26 cellular contexts compared by ENCODE assay signal in genomic region chr2:209147981-209148380, GRCh38.
"Had no signal": no experiment of that assay in that cellular context is flagged by ENCODE, and none has a peak within 500 bp of the region (broad histone marks: within the 10 kb centered on the region; RNA-seq: fewer than 3 reads in every experiment).

No MANE protein-coding gene starts in this region.

- H3K4me3 Mint-ChIP-seq: activated CD4-positive, alpha-beta T cell treated with anti-CD3 and anti-CD28 coated beads for 36 hours; activated naive CD8-positive, alpha-beta T cell treated with anti-CD3 and anti-CD28 coated beads, Interleukin-2, amount 10 ng/mL, durations not matched to agents 7 days and 5 days; brain; immature natural killer cell; mesothelial cell of epicardium; naive thymus-derived CD4-positive, alpha-beta T cell; T-helper 2 cell treated with Interferon-gamma antibody and Interleukin-4, amounts not matched to agents 5 μg/mL and 100 μg/mL, for 36 hours had no signal

- H3K4me3 ChIP-seq: ascending aorta, heart left ventricle, ovary, prostate gland, skin epidermis, testis, transverse colon had no signal

- H3K9me3 Mint-ChIP-seq: activated naive CD8-positive, alpha-beta T cell treated with anti-CD3 and anti-CD28 coated beads, Interleukin-2, amount 10 ng/mL, durations not matched to agents 7 days and 5 days; brain; mesothelial cell of epicardium; T-helper 2 cell treated with Interferon-gamma antibody and Interleukin-4, amounts not matched to agents 5 μg/mL and 100 μg/mL, for 36 hours had no signal

- H3K27me3 Mint-ChIP-seq: activated CD4-positive, alpha-beta T cell treated with anti-CD3 and anti-CD28 coated beads for 36 hours; activated naive CD8-positive, alpha-beta T cell treated with anti-CD3 and anti-CD28 coated beads, Interleukin-2, amount 10 ng/mL, durations not matched to agents 7 days and 5 days; brain; naive thymus-derived CD4-positive, alpha-beta T cell had no signal

- H3K27ac Mint-ChIP-seq: activated CD4-positive, alpha-beta T cell treated with anti-CD3 and anti-CD28 coated beads for 36 hours; activated naive CD8-positive, alpha-beta T cell treated with anti-CD3 and anti-CD28 coated beads, Interleukin-2, amount 10 ng/mL, durations not matched to agents 7 days and 5 days; brain; immature natural killer cell; mesothelial cell of epicardium; naive thymus-derived CD4-positive, alpha-beta T cell; T-helper 2 cell treated with Interferon-gamma antibody and Interleukin-4, amounts not matched to agents 5 μg/mL and 100 μg/mL, for 36 hours had no signal

- H3K27ac ChIP-seq: ovary, prostate gland, testis had no signal

- H3K27me3 ChIP-seq: ascending aorta, heart left ventricle, ovary, testis, transverse colon had no signal

- H3K4me1 Mint-ChIP-seq: activated CD4-positive, alpha-beta T cell treated with anti-CD3 and anti-CD28 coated beads for 36 hours; activated naive CD8-positive, alpha-beta T cell treated with anti-CD3 and anti-CD28 coated beads, Interleukin-2, amount 10 ng/mL, durations not matched to agents 7 days and 5 days; brain; immature natural killer cell had no signal

- DNase-seq: activated CD4-positive, alpha-beta T cell treated with anti-CD3 and anti-CD28 coated beads for 36 hours; activated CD4-positive, alpha-beta T cell treated with anti-CD3 and anti-CD28 coated beads, Interleukin-2, amount 50 U/mL, for 4 hours; activated CD4-positive, CD25-positive, alpha-beta regulatory T cell; activated CD8-positive, alpha-beta memory T cell treated with anti-CD3 and anti-CD28 coated beads for 24 hours; activated effector memory CD4-positive, alpha-beta T cell treated with Interleukin-2 at 50 U/mL for 16 hours; activated naive CD4-positive, alpha-beta T cell treated with Interleukin-2 at 50 U/mL for 16 hours; activated naive CD8-positive, alpha-beta T cell treated with anti-CD3 and anti-CD28 coated beads, Interleukin-2, amount 10 ng/mL, durations not matched to agents 7 days and 5 days; cortex of kidney; foreskin fibroblast; heart left ventricle; hypothalamus; immature natural killer cell; naive thymus-derived CD4-positive, alpha-beta T cell; ovary; stimulated activated CD4-positive, alpha-beta T cell treated with anti-CD3 and anti-CD28 coated beads, Interleukin-12 subunit alpha, Interleukin-12 subunit beta, amount 100 ng/mL, for 4 hours; stimulated activated CD4-positive, alpha-beta T cell treated with anti-CD3 and anti-CD28 coated beads, Interleukin-4, amount 100 ng/mL, for 1 hour; stimulated activated naive CD8-positive, alpha-beta T cell treated with anti-CD3 and anti-CD28 coated beads, Interleukin-15, Interleukin-2, amounts not matched to agents 100 U/mL and 50 U/mL, for 24 hours; testis; transverse colon had no signal

- ATAC-seq: activated CD4-positive, alpha-beta T cell treated with anti-CD3 and anti-CD28 coated beads for 36 hours; esophagus mucosa; heart left ventricle; naive thymus-derived CD4-positive, alpha-beta T cell; stimulated activated naive CD8-positive, alpha-beta T cell treated with anti-CD3 and anti-CD28 coated beads, Interleukin-15, Interleukin-2, amounts not matched to agents 100 U/mL and 50 U/mL, for 24 hours had no signal

- H3K9me3 ChIP-seq: ascending aorta, heart left ventricle, ovary, prostate gland, testis, transverse colon had no signal

- H3K36me3 Mint-ChIP-seq: activated naive CD8-positive, alpha-beta T cell treated with anti-CD3 and anti-CD28 coated beads, Interleukin-2, amount 10 ng/mL, durations not matched to agents 7 days and 5 days; brain; immature natural killer cell; mesothelial cell of epicardium; naive thymus-derived CD4-positive, alpha-beta T cell had no signal
